In the genomic region with DNA sequence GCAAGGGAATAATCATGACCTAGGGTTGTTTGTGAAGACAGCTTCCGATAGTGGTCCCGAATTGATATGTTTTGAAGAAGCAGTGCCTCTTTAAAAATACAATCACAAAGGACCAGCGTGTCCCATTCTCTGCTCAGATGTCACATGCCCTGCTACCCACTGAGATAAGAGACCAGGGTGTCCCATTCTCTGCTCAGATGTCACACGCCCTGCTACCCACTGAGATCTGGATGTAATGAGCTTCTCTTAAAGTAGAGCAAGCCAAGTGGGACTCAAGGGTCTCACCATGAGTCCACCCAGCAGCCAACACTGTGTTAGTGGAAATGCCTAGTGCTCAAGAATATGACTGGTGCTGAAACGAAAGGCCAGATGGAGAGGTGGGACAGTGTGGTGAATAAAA, we compare ENCODE assay signal across 27 cellular contexts. TPM values are rescaled to one million over a fixed set of nuclear protein-coding genes. Genes with fewer than 3 reads are reported as not detected.
A peak's percentile ranks its signal among the peaks of the same experiment; 100 is the strongest.
DNase-seq lines count a peak whose midpoint lies in the region; ATAC-seq, FAIRE-seq and TF ChIP-seq lines count a peak whose summit lies in the region.
"Had no signal": no experiment of that assay in that cellular context is flagged by ENCODE, and none has a peak within 500 bp of the region (broad histone marks: within the 10 kb centered on the region; RNA-seq: fewer than 3 reads in every experiment).

No MANE protein-coding gene starts in this region.

- no peak overlapping the region for H3K4me3 ChIP-seq in BLaER1 treated with 17β-estradiol and CSF1 and Interleukin-3, amounts not matched to agents 10 nM and 100 nM
- H3K4me3 ChIP-seq in SK-N-MC (no peak overlapping the region; the same call in 1 of the 2 replicates), right cardiac atrium (ENCODE audit: low read length) (no peak overlapping the region), pancreas (no peak overlapping the region)
- H3K4me3 ChIP-seq: A549, smooth muscle cell, upper lobe of left lung had no signal

- peak; percentile 27 to 47 for ATAC-seq in right cardiac atrium
- no peak for ATAC-seq in natural killer cell
- no peak for ATAC-seq in pancreas
- ATAC-seq: A549; CD8-positive, alpha-beta T cell; effector memory CD8-positive, alpha-beta T cell had no signal

- H3K9me3 ChIP-seq in BLaER1 treated with 17β-estradiol and CSF1 and Interleukin-3, amounts not matched to agents 10 nM and 100 nM (replicated peaks in 1 of 11) = peaks cover 0 to 12% (median 0%) of the 10 kb centered on the region in 11 experiments; a peak in 6 of 22 replicates
- H3K9me3 ChIP-seq in SK-N-MC (ENCODE audit: low read depth, low read length) = no peaks in the 10 kb centered on the region
- H3K9me3 ChIP-seq in right cardiac atrium (ENCODE audit: control insufficient read depth, low read length) = no peaks in the 10 kb centered on the region
- no peaks in the 10 kb centered on the region for H3K9me3 ChIP-seq in pancreas
- H3K9me3 ChIP-seq: A549, upper lobe of left lung had no signal

- no peaks in the 10 kb centered on the region for H3K27me3 ChIP-seq in BLaER1 treated with 17β-estradiol and CSF1 and Interleukin-3, amounts not matched to agents 10 nM and 100 nM
- H3K27me3 ChIP-seq in right cardiac atrium (ENCODE audit: control insufficient read depth, insufficient read depth) = no peaks in the 10 kb centered on the region
- H3K27me3 ChIP-seq in pancreas = no peaks in the 10 kb centered on the region
- H3K27me3 ChIP-seq: upper lobe of left lung had no signal

- H3K4me2 ChIP-seq in BLaER1 treated with 17β-estradiol and CSF1 and Interleukin-3, amounts not matched to agents 10 nM and 100 nM = peak overlapping the region; percentile 27 to 86 (median 75)
- H3K4me2 ChIP-seq: A549, smooth muscle cell had no signal

- H3K27ac ChIP-seq in BLaER1 treated with 17β-estradiol and CSF1 and Interleukin-3, amounts not matched to agents 10 nM and 100 nM = peak overlapping the region in 3 of 11 experiments; percentile 55 to 62 (median 57); a peak in 7 of 22 replicates
- H3K27ac ChIP-seq in SK-N-MC (peak overlapping the region; percentile 76; the same call in 1 of the 2 replicates), right cardiac atrium (ENCODE audit: low read length) (peak overlapping the region; percentile 65), pancreas (no peak overlapping the region)

- peaks cover 0 to 6% of the 10 kb centered on the region in 2 donors for H3K4me1 Mint-ChIP-seq in natural killer cell
- H3K4me1 Mint-ChIP-seq: activated naive CD4-positive, alpha-beta T cell treated with anti-CD3 and anti-CD28 coated beads, Interleukin-2, amount 50 U/mL, for 24 hours had no signal

- peaks cover 6 to 13% of the 10 kb centered on the region in 2 donors for H3K27me3 Mint-ChIP-seq in natural killer cell (ENCODE audit: low read depth in 2 of 2)
- H3K27me3 Mint-ChIP-seq: activated CD4-positive, alpha-beta memory T cell treated with anti-CD3 and anti-CD28 coated beads, Interleukin-2, amount 10 ng/mL, durations not matched to agents 7 days and 5 days had no signal

- peak; percentile 50 for DNase-seq in NCI-H146 (lab: John Stamatoyannopoulos, UW)
- no peak for DNase-seq in SK-N-MC (ENCODE audit: low read depth, low spot score)
- DNase-seq in right cardiac atrium = no peak
- no peak for DNase-seq in natural killer cell
- DNase-seq in pancreas = no peak
- no peak for DNase-seq in NCI-H2081 treated with DMSO at 0.1 percent for 48 hours (lab: John Stamatoyannopoulos, UW)
- no peak for DNase-seq in GM10248 (ENCODE audit: extremely low spot score)
- DNase-seq: activated CD4-positive, alpha-beta memory T cell treated with anti-CD3 and anti-CD28 coated beads, Interleukin-2, amount 10 ng/mL, durations not matched to agents 7 days and 5 days; activated CD4-positive, alpha-beta T cell treated with anti-CD3 and anti-CD28 coated beads for 1 hour; AML-193; amygdala; CD8-positive, alpha-beta T cell; cortex of kidney; effector memory CD8-positive, alpha-beta T cell; erythroblast; NCI-H1417; NCI-H2227 treated with DMSO at 0.1 percent for 48 hours; NCI-H748 treated with DMSO at 0.1 percent for 48 hours; nucleus accumbens; stimulated activated CD4-positive, alpha-beta T cell treated with anti-CD3 and anti-CD28 coated beads, Interleukin-2, amount 100 ng/mL, for 24 hours; upper lobe of left lung had no signal

- H3K9me3 Mint-ChIP-seq in natural killer cell = no peaks in the 10 kb centered on the region
- H3K9me3 Mint-ChIP-seq: activated CD4-positive, alpha-beta memory T cell treated with anti-CD3 and anti-CD28 coated beads, Interleukin-2, amount 10 ng/mL, durations not matched to agents 7 days and 5 days; activated naive CD4-positive, alpha-beta T cell treated with anti-CD3 and anti-CD28 coated beads, Interleukin-2, amount 50 U/mL, for 24 hours; activated T-helper 17 cell treated with anti-CD3 and anti-CD28 coated beads, Interleukin-2, amount 50 U/mL, for 72 hours had no signal

- intact Hi-C loops in right cardiac atrium (cut with DNase I) (loop anchor here (2.0 to 10.0 kb wide), 5 partner anchors 85 to 217 kb away; no protein-coding TSS in a partner anchor), natural killer cell (cut with micrococcal nuclease) (no loop called here), pancreas (cut with DNase I) (loop anchor here (5.0 to 10.0 kb wide), 2 partner anchors 212 to 215 kb away; no protein-coding TSS in a partner anchor)

- no peak for FAIRE-seq in pancreas (lab: Jason Lieb, UNC)
- FAIRE-seq: A549, bronchial epithelial cell had no signal

- TF ChIP-seq CTCF in natural killer cell (IDR thresholded peaks at IDR 0.05) (no peak), pancreas (IDR thresholded peaks at IDR 0.05) (no peak), GM10248 (IDR thresholded peaks at IDR 0.05; ENCODE audit: control extremely low read depth, extremely low read depth, low read depth, missing control alignments) (no peak)

- no peak overlapping the region for H3K4me3 Mint-ChIP-seq in natural killer cell
- H3K4me3 Mint-ChIP-seq: activated CD4-positive, alpha-beta memory T cell treated with anti-CD3 and anti-CD28 coated beads, Interleukin-2, amount 10 ng/mL, durations not matched to agents 7 days and 5 days; activated naive CD4-positive, alpha-beta T cell treated with anti-CD3 and anti-CD28 coated beads, Interleukin-2, amount 50 U/mL, for 24 hours; activated T-helper 17 cell treated with anti-CD3 and anti-CD28 coated beads, Interleukin-2, amount 50 U/mL, for 72 hours; CD8-positive, alpha-beta T cell; effector memory CD8-positive, alpha-beta T cell had no signal

- peaks cover 0 to 3% (median 0%) of the 10 kb centered on the region in 11 experiments; a peak in 1 of 22 replicates for H3K36me3 ChIP-seq in BLaER1 treated with 17β-estradiol and CSF1 and Interleukin-3, amounts not matched to agents 10 nM and 100 nM
- H3K36me3 ChIP-seq in SK-N-MC (ENCODE audit: insufficient read depth, low read length) = no peaks in the 10 kb centered on the region
- no peaks in the 10 kb centered on the region for H3K36me3 ChIP-seq in pancreas
- H3K36me3 ChIP-seq: upper lobe of left lung had no signal

- H4K20me1 ChIP-seq in BLaER1 treated with 17β-estradiol and CSF1 and Interleukin-3, amounts not matched to agents 10 nM and 100 nM = peaks cover 0 to 46% (median 0%) of the 10 kb centered on the region in 11 experiments; a peak in 4 of 22 replicates

- 62% methylated on average over 5 of the region's 5 CpGs for WGBS in right cardiac atrium
- 75 to 81% methylated on average over 5 of the region's 5 CpGs for whole genome bisulfite sequencing in pancreas, 2 donors

- H3K9ac ChIP-seq in BLaER1 treated with 17β-estradiol and CSF1 and Interleukin-3, amounts not matched to agents 10 nM and 100 nM = peak overlapping the region in 4 of 11 experiments; percentile 22 to 65 (median 47); a peak in 4 of 22 replicates
- no peak overlapping the region for H3K9ac ChIP-seq in SK-N-MC (ENCODE audit: insufficient read length)

- H3K4me1 ChIP-seq in BLaER1 treated with 17β-estradiol and CSF1 and Interleukin-3, amounts not matched to agents 10 nM and 100 nM = peaks cover 37 to 48% (median 44%) of the 10 kb centered on the region in 10 experiments
- H3K4me1 ChIP-seq in right cardiac atrium (ENCODE audit: control insufficient read depth, insufficient read depth, low read length) (peaks cover 18% of the 10 kb centered on the region), pancreas (peaks cover 0 to 8% (median 4%) of the 10 kb centered on the region in 3 donors)

- no peak overlapping the region for H3K27ac Mint-ChIP-seq in natural killer cell
- H3K27ac Mint-ChIP-seq: activated CD4-positive, alpha-beta memory T cell treated with anti-CD3 and anti-CD28 coated beads, Interleukin-2, amount 10 ng/mL, durations not matched to agents 7 days and 5 days; activated naive CD4-positive, alpha-beta T cell treated with anti-CD3 and anti-CD28 coated beads, Interleukin-2, amount 50 U/mL, for 24 hours; activated T-helper 17 cell treated with anti-CD3 and anti-CD28 coated beads, Interleukin-2, amount 50 U/mL, for 72 hours; CD8-positive, alpha-beta T cell; effector memory CD8-positive, alpha-beta T cell had no signal

- no peaks in the 10 kb centered on the region for H3K36me3 Mint-ChIP-seq in natural killer cell
- H3K36me3 Mint-ChIP-seq: activated naive CD4-positive, alpha-beta T cell treated with anti-CD3 and anti-CD28 coated beads, Interleukin-2, amount 50 U/mL, for 24 hours; CD8-positive, alpha-beta T cell had no signal

- CTCF ChIA-PET in GM10248 (lab: Yijun Ruan, JAX) = interaction anchor here (1.2 to 3.3 kb wide), 5 partner anchors 9 to 48 kb away, joined by 3 to 11 read pairs (median 4); no protein-coding TSS in a partner anchor

- POLR2A ChIA-PET in GM10248 (lab: Yijun Ruan, JAX) = no interaction called here

RNA-seq across cellular contexts. Expression of a gene that starts 22.2 kb away (rescaled TPM):
- 10 to 100 TPM; 47.8 to 70.9 (median 60.3) TPM for total RNA-seq in right cardiac atrium
- 16.8 TPM for polyA plus RNA-seq in right cardiac atrium
- 1 to 10 TPM in 2 of 3 donors, under 1 TPM in 1; 0.72 to 2.7 (median 2.7) TPM for total RNA-seq in natural killer cell
- total RNA-seq in pancreas = 10 to 100 TPM; 17.3 to 42.6 (median 21.6) TPM
- 10 to 100 TPM; 10.2 to 24.3 TPM for polyA plus RNA-seq in pancreas
- total RNA-seq: activated CD4-positive, alpha-beta memory T cell treated with anti-CD3 and anti-CD28 coated beads, Interleukin-2, amount 10 ng/mL, durations not matched to agents 7 days and 5 days; activated T-helper 17 cell treated with anti-CD3 and anti-CD28 coated beads, Interleukin-2, amount 50 U/mL, for 72 hours; CD8-positive, alpha-beta T cell had no signal

Comparison
In these comparisons a context has a peak if more than half of its experiments do, and no peak if none do; other contexts are left out.
1. H3K27ac ChIP-seq: peak in SK-N-MC (single experiment) and right cardiac atrium (single experiment); none in pancreas (0 of 4).
2. ATAC-seq: peak in right cardiac atrium (2 of 2); none in natural killer cell (0 of 3) and pancreas (0 of 4).
3. RNA of a gene that starts 22.2 kb away (total RNA-seq): 47.8 to 70.9 TPM in right cardiac atrium and 17.3 to 42.6 TPM in pancreas; 0.72 to 2.7 TPM in natural killer cell; every median in the first group is over 4 times any median in the second.